Comparison of ENCODE assay signal across 1 cellular context in the genomic region with DNA sequence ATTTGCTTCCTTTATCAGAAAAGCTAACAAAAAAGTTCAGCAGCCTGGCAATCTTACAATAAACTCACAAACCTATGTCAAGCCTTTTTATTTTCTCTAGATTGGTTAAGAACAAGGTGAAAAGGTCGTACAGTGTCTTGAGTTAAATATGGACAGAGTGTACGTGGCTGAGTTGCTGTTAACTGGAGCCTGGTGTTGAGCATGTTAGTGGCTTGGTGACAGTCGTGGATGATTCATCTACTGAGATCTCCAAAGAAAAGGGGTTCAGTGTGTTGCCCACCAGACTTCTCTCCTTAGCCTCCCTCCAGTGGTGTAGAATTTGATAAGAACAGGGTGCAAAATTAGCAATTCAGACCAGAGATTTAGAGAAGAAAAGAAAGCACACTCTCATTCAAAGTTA.
TF ChIP-seq lines count a peak whose summit lies in the region.

No MANE protein-coding gene starts in this region.

TF ChIP-seq in K562, 482 proteins besides CTCF, POLR2A, EP300 and RAD21 (continued from another document):
- no peak for TF ChIP-seq ETS2 (tag; IDR thresholded peaks at IDR 0.05; ENCODE audit: borderline replicate concordance, poor library complexity, severe bottlenecking)
- TF ChIP-seq FUS (optimal IDR thresholded peaks at IDR 0.05; ENCODE audit: low read depth, low read length): no peak
- TF ChIP-seq MCM3 (IDR thresholded peaks at IDR 0.05): no peak
- no peak for TF ChIP-seq PHF8 (IDR thresholded peaks at IDR 0.05; ENCODE audit: borderline replicate concordance, low read length)
- no peak for TF ChIP-seq KAT2B (IDR thresholded peaks at IDR 0.05; ENCODE audit: low read depth, low read length)
- no peak for TF ChIP-seq NFXL1 (CRISPR knock-in tag; IDR thresholded peaks at IDR 0.05)
- TF ChIP-seq, protein P1, sequence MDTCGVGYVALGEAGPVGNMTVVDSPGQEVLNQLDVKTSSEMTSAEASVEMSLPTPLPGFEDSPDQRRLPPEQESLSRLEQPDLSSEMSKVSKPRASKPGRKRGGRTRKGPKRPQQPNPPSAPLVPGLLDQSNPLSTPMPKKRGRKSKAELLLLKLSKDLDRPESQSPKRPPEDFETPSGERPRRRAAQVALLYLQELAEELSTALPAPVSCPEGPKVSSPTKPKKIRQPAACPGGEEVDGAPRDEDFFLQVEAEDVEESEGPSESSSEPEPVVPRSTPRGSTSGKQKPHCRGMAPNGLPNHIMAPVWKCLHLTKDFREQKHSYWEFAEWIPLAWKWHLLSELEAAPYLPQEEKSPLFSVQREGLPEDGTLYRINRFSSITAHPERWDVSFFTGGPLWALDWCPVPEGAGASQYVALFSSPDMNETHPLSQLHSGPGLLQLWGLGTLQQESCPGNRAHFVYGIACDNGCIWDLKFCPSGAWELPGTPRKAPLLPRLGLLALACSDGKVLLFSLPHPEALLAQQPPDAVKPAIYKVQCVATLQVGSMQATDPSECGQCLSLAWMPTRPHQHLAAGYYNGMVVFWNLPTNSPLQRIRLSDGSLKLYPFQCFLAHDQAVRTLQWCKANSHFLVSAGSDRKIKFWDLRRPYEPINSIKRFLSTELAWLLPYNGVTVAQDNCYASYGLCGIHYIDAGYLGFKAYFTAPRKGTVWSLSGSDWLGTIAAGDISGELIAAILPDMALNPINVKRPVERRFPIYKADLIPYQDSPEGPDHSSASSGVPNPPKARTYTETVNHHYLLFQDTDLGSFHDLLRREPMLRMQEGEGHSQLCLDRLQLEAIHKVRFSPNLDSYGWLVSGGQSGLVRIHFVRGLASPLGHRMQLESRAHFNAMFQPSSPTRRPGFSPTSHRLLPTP (IDR thresholded peaks at IDR 0.05; ENCODE audit: borderline replicate concordance, extremely low read depth, insufficient read length): no peak
- no peak for TF ChIP-seq NCOA2 (IDR thresholded peaks at IDR 0.05; ENCODE audit: partially characterized antibody in 2 of 2)
- no peak for TF ChIP-seq ETV5 (CRISPR knock-in tag; IDR thresholded peaks at IDR 0.05; ENCODE audit: low read depth)
